12 cellular contexts compared by ENCODE assay signal in genomic region chr6:137496909-137497721, GRCh38. TPM values are rescaled to one million over a fixed set of nuclear protein-coding genes. Genes with fewer than 3 reads are reported as not detected.
DNase-seq lines count a peak whose midpoint lies in the region; ATAC-seq, FAIRE-seq and TF ChIP-seq lines count a peak whose summit lies in the region.
"Had no signal": no experiment of that assay in that cellular context is flagged by ENCODE, and none has a peak within 500 bp of the region (broad histone marks: within the 10 kb centered on the region; RNA-seq: fewer than 3 reads in every experiment).

No MANE protein-coding gene starts in this region.

- POLR2A ChIA-PET in A549 (lab: Yijun Ruan, JAX), result no interaction called here

- TF ChIP-seq POLR2A in A549 (IDR thresholded peaks at IDR 0.05; ENCODE audit: low read length), result no peak
- TF ChIP-seq POLR2A in prostate gland (IDR thresholded peaks at IDR 0.05), result no peak

- H3K9me3 ChIP-seq in A549 (no peaks in the 10 kb centered on the region), prostate gland (no peaks in the 10 kb centered on the region)

- DNase-seq in A549 (ENCODE audit: low read depth in 1 of 2, low spot score in 1 of 2), result no peak
- DNase-seq in GM23338 (ENCODE audit: low spot score), result peak; percentile 42
- DNase-seq in naive B cell, result no peak
- no peak for DNase-seq in ACHN
- no peak for DNase-seq in prostate gland (ENCODE audit: low spot score)
- no peak for DNase-seq in GM19239 (ENCODE audit: insufficient read length, low spot score)
- DNase-seq in GM03348 (ENCODE audit: low spot score), result no peak
- DNase-seq: DMS 273 treated with DMSO at 0.1 percent for 48 hours had no signal

- in situ Hi-C loops in ACHN (cut with HindIII; ENCODE audit: low pct_ligation_motif_present, low pct_unique_long_range_greater_than_20kb, low sequenced_read_pairs), result no loop called here

- no peak for TF ChIP-seq EP300 in A549 (IDR thresholded peaks at IDR 0.05)

- H3K4me1 ChIP-seq in A549 (no peaks in the 10 kb centered on the region), GM23338 (ENCODE audit: insufficient read depth) (peaks cover 39% of the 10 kb centered on the region), prostate gland (replicated peaks) (peaks cover 4% of the 10 kb centered on the region)

- no peaks in the 10 kb centered on the region for H4K20me1 ChIP-seq in GM23338 (replicated peaks; ENCODE audit: insufficient read depth)

- H3K4me2 ChIP-seq in A549 (peak overlapping the region; percentile 74), GM23338 (peak overlapping the region; percentile 96)

- H3K27ac ChIP-seq in A549 (no peak overlapping the region), GM23338 (ENCODE audit: low read depth) (no peak overlapping the region), prostate gland (no peak overlapping the region)

- peak; percentile 30 to 38; a peak in 3 of 6 replicates for ATAC-seq in A549
- ATAC-seq in GM23338, result peak; percentile 2
- ATAC-seq in naive B cell (ENCODE audit: low read depth in 2 of 2), result peak; percentile 37 to 38

- no peaks in the 10 kb centered on the region for H3K79me2 ChIP-seq in GM23338 (replicated peaks; ENCODE audit: insufficient read depth)

- H3K4me3 ChIP-seq in A549 (peak overlapping the region; percentile 27), GM23338 (peak overlapping the region; percentile 72), prostate gland (no peak overlapping the region)

- peaks cover 46% of the 10 kb centered on the region for H3K4me1 Mint-ChIP-seq in GM23338
- H3K4me1 Mint-ChIP-seq in brain, result peaks cover 56% of the 10 kb centered on the region
- H3K4me1 Mint-ChIP-seq in naive B cell, result peaks cover 27 to 52% (median 41%) of the 10 kb centered on the region in 3 donors

- peaks cover 8% of the 10 kb centered on the region; the same call in 1 of the 2 replicates for H3F3A ChIP-seq in GM23338 (replicated peaks; ENCODE audit: low read depth)

- no peaks in the 10 kb centered on the region; the same call in 2 of the 3 replicates for H3K9me3 Mint-ChIP-seq in GM23338
- peaks cover 0 to 7% (median 5%) of the 10 kb centered on the region in 5 experiments for H3K9me3 Mint-ChIP-seq in brain
- peaks cover 0 to 33% (median 6%) of the 10 kb centered on the region in 7 donors for H3K9me3 Mint-ChIP-seq in naive B cell

- CTCF ChIA-PET in A549 (lab: Yijun Ruan, JAX), result no interaction called here

- peak overlapping the region; percentile 93 for H2AFZ ChIP-seq in GM23338

- H3K27me3 ChIP-seq in GM23338 (ENCODE audit: insufficient read depth), result peaks cover 93% of the 10 kb centered on the region
- H3K27me3 ChIP-seq in prostate gland (replicated peaks; ENCODE audit: insufficient read depth), result peaks cover 59% of the 10 kb centered on the region

- intact Hi-C loops in prostate gland (cut with DNase I), result no loop called here

- H3K27me3 Mint-ChIP-seq in GM23338 (ENCODE audit: insufficient read depth, low read depth, poor library complexity) (peaks cover 79% of the 10 kb centered on the region), brain (peaks cover 98% of the 10 kb centered on the region), naive B cell (peaks cover 56 to 78% (median 71%) of the 10 kb centered on the region in 3 donors)

- H3K36me3 ChIP-seq in GM23338 (ENCODE audit: insufficient read depth) (no peaks in the 10 kb centered on the region), prostate gland (no peaks in the 10 kb centered on the region)

- H3K27ac Mint-ChIP-seq in GM23338 (no peak overlapping the region), brain (peak overlapping the region in 1 of 5 experiments; percentile 76), naive B cell (peak overlapping the region in 1 of 6 donors; percentile 28)

- TF ChIP-seq CTCF in A549 (IDR thresholded peaks at IDR 0.05), result no peak
- no peak for TF ChIP-seq CTCF in GM23338 (conservative IDR thresholded peaks at IDR 0.05; ENCODE audit: low read depth in 2 of 2)
- no peak for TF ChIP-seq CTCF in brain (conservative IDR thresholded peaks at IDR 0.05)
- TF ChIP-seq CTCF in prostate gland (IDR thresholded peaks at IDR 0.05), result no peak

- H3K9me2 ChIP-seq in GM23338 (ENCODE audit: insufficient read depth), result no peaks in the 10 kb centered on the region

- WGBS in A549 (ENCODE audit: missing lambda C conversion rate), result 52% methylated on average over 19 of the region's 47 CpGs
- WGBS in prostate gland, result 7% methylated on average over 47 of the region's 47 CpGs

- TF ChIP-seq RAD21 in A549 (conservative IDR thresholded peaks at IDR 0.05 in 1 of 2, IDR thresholded peaks at IDR 0.05 in 1 of 2), result no peak

- FAIRE-seq in A549 (lab: Jason Lieb, UNC) (no peak), GM19239 (lab: Jason Lieb, UNC) (no peak)
- FAIRE-seq: RCC 7860 had no signal

- H3K4me3 Mint-ChIP-seq in GM23338, result peak overlapping the region; percentile 71
- H3K4me3 Mint-ChIP-seq in brain, result peak overlapping the region; percentile 50 to 90 (median 77)
- peak overlapping the region; percentile 29 to 87 (median 74) for H3K4me3 Mint-ChIP-seq in naive B cell

- H3K36me3 Mint-ChIP-seq in GM23338 (ENCODE audit: low read depth) (no peaks in the 10 kb centered on the region; the same call in 2 of the 3 replicates), brain (no peaks in the 10 kb centered on the region), naive B cell (peaks cover 5 to 13% of the 10 kb centered on the region in 2 donors)

TF ChIP-seq in A549, 52 proteins besides CTCF, POLR2A, EP300 and RAD21:
- TF ChIP-seq RCOR1 (IDR thresholded peaks at IDR 0.05; ENCODE audit: low read depth, low read length), result no peak
TF ChIP-seq in A549: peak in this region for 0.

TF ChIP-seq in GM23338, 12 proteins besides CTCF, POLR2A, EP300 and RAD21 (continues in another document):
- no peak for TF ChIP-seq ZNF462 (CRISPR knock-in tag; IDR thresholded peaks at IDR 0.05)
- TF ChIP-seq POLR2AphosphoS5 (IDR thresholded peaks at IDR 0.05; ENCODE audit: low read depth), result no peak

RNA-seq across cellular contexts. Expression of gene OLIG3, which starts 2.9 kb away (rescaled TPM):
- polyA plus RNA-seq in A549 (2011; rRNA removed), result not detected in 2 replicates
- polyA plus RNA-seq in A549 (2012; cell fraction: cytosol; rRNA removed), result not detected in 2 replicates
- polyA plus RNA-seq in A549 (2012; cell fraction: nucleus; rRNA removed), result not detected in 2 replicates
- not detected in 3 replicates for polyA plus RNA-seq in A549 (2017; fragmentation: RNase III; extraction: RNeasy Plus Mini Kit Qiagen cat#74134 plus additional on column Dnase treatment)
- not detected in 2 replicates for polyA minus RNA-seq in A549 (2011; rRNA and poly(A)+ RNA removed)
- total RNA-seq in GM23338 (2014; rRNA removed; shearing (Covaris generic)), result 0.27 and 1.1 TPM in 2 replicates
- 0.10 and 0.35 TPM in 2 replicates for polyA plus RNA-seq in GM23338 (2016; fragmentation: Nextera tagmentation; extraction: Ambion mirVana)
- polyA plus RNA-seq in brain (ENCODE audit: insufficient read depth, low read depth, low replicate concordance), result not detected
- not detected for polyA plus RNA-seq in naive B cell (ENCODE audit: low read depth in 6 of 6)
- not detected for total RNA-seq in prostate gland
- total RNA-seq: M059J, mesenteric fat pad had no signal

Comparison
In these comparisons a context has a peak if more than half of its experiments do, and no peak if none do; other contexts are left out.
1. H3K4me3 ChIP-seq: peak in A549 (single experiment) and GM23338 (single experiment); none in prostate gland (0 of 2).
2. Peak in every context shown above with its lines, with median percentiles within 50 percentile points of each other: ATAC-seq and H3K4me3 Mint-ChIP-seq.